Comparison of ENCODE assay signal across 23 cellular contexts in the genomic region with DNA sequence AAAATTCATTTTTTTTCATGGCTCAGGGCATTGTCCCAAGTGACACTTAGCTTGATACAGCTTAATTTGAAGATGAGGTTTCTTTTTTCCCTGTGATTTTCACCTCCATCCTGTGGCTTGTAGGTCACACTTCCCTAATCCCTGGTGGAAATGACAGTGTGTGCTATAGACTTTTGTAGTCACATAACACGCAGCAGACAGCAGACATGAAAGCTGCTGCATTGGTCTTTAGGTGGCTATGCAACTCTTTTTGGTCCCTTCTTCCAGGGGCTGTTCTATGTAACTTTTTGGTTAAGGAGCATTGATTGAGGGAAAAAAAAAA. TPM values are rescaled to one million over a fixed set of nuclear protein-coding genes. Genes with fewer than 3 reads are reported as not detected.
DNase-seq lines count a peak whose midpoint lies in the region; ATAC-seq and TF ChIP-seq lines count a peak whose summit lies in the region.
"Had no signal": no experiment of that assay in that cellular context is flagged by ENCODE, and none has a peak within 500 bp of the region (broad histone marks: within the 10 kb centered on the region; RNA-seq: fewer than 3 reads in every experiment).

No MANE protein-coding gene starts in this region.

- CTCF ChIA-PET in mammary epithelial cell (lab: Charles Lee; ENCODE audit: low non-redundant PET): no interaction called here

- intact Hi-C loops in mammary epithelial cell (cut with micrococcal nuclease) (no loop called here), breast epithelium (cut with DNase I; ENCODE audit: low total_unique reads) (no loop called here), lower lobe of right lung (cut with DNase I) (no loop called here), uterus (cut with DNase I; ENCODE audit: low total_unique reads) (no loop called here)

- H3K27me3 ChIP-seq in mammary epithelial cell (ENCODE audit: insufficient read depth, low read length) (no peaks in the 10 kb centered on the region), breast epithelium (no peaks in the 10 kb centered on the region), lower lobe of right lung (ENCODE audit: low read depth) (no peaks in the 10 kb centered on the region), uterus (no peaks in the 10 kb centered on the region)
- H3K27me3 ChIP-seq: heart right ventricle had no signal

- H3K9me3 ChIP-seq in mammary epithelial cell (replicated peaks; ENCODE audit: insufficient read depth, low read length) (no peaks in the 10 kb centered on the region), breast epithelium (no peaks in the 10 kb centered on the region), lower lobe of right lung (no peaks in the 10 kb centered on the region), uterus (no peaks in the 10 kb centered on the region)
- H3K9me3 ChIP-seq: heart right ventricle, left ventricle myocardium inferior had no signal

- no peak for TF ChIP-seq CTCF in mammary epithelial cell (conservative IDR thresholded peaks at IDR 0.05 in 1 of 2, IDR thresholded peaks at IDR 0.05 in 1 of 2; ENCODE audit: extremely low read depth in 1 of 2, insufficient read depth in 1 of 2, low read depth in 1 of 2, low read length in 2 of 2)
- no peak for TF ChIP-seq CTCF in breast epithelium (IDR thresholded peaks at IDR 0.05)
- TF ChIP-seq CTCF in VCaP (conservative IDR thresholded peaks at IDR 0.05): no peak
- TF ChIP-seq CTCF in lower lobe of right lung (IDR thresholded peaks at IDR 0.05): no peak
- no peak for TF ChIP-seq CTCF in uterus (IDR thresholded peaks at IDR 0.05)

- no peak for DNase-seq in mammary epithelial cell
- DNase-seq in breast epithelium (ENCODE audit: low spot score in 2 of 2): no peak
- no peak for DNase-seq in lower lobe of right lung
- DNase-seq in uterus: no peak
- DNase-seq: activated CD4-positive, CD25-positive, alpha-beta regulatory T cell treated with anti-CD3 and anti-CD28 coated beads, Interleukin-2, amount 50 U/mL, for 72 hours; activated naive CD4-positive, alpha-beta T cell treated with anti-CD3 and anti-CD28 coated beads for 36 hours; activated T-cell treated with anti-CD3 and anti-CD28 coated beads, Interleukin-2, amount 50 U/mL, for 4 hours; amniotic stem cell; heart right ventricle; KG1; left ventricle myocardium inferior; MV-4-11; NCI-H1694; NCI-H69; OCI-M1; SIG-M5; stimulated activated CD4-positive, alpha-beta T cell treated with anti-CD3 and anti-CD28 coated beads, Interleukin-2, amount 100 ng/mL, for 48 hours; stimulated activated naive CD4-positive, alpha-beta T cell had no signal

- H3K4me2 ChIP-seq in mammary epithelial cell (ENCODE audit: insufficient read depth, low read depth, low read length): peak overlapping the region; percentile 1

- H3K9ac ChIP-seq in mammary epithelial cell (ENCODE audit: insufficient read depth, low read length): no peak overlapping the region

- WGBS in mammary epithelial cell (ENCODE audit: low coverage, missing lambda C conversion rate): 100% methylated on average over 1 of the region's 1 CpG

- BruUV-seq in mammary epithelial cell (replicated peaks; lab: Mats Ljungman, UMichigan): no TSS peak

- H3K4me1 ChIP-seq in mammary epithelial cell (ENCODE audit: insufficient read depth, low read length) (peaks cover 24% of the 10 kb centered on the region), breast epithelium (peaks cover 0 to 3% of the 10 kb centered on the region in 2 donors), lower lobe of right lung (peaks cover 8% of the 10 kb centered on the region), uterus (no peaks in the 10 kb centered on the region)

- no peaks in the 10 kb centered on the region for H4K20me1 ChIP-seq in mammary epithelial cell (ENCODE audit: insufficient read depth, low read length)

- no peak overlapping the region for H3K4me3 ChIP-seq in mammary epithelial cell (replicated peaks in 1 of 3; ENCODE audit: insufficient read depth in 1 of 3, low read depth in 2 of 3, low read length in 3 of 3)
- no peak overlapping the region for H3K4me3 ChIP-seq in breast epithelium
- no peak overlapping the region for H3K4me3 ChIP-seq in lower lobe of right lung
- no peak overlapping the region for H3K4me3 ChIP-seq in uterus
- H3K4me3 ChIP-seq: heart right ventricle, left ventricle myocardium inferior, skin epidermis had no signal

- H3K79me2 ChIP-seq in mammary epithelial cell (ENCODE audit: insufficient read depth, low read length): peaks cover 50% of the 10 kb centered on the region

- H3K36me3 ChIP-seq in mammary epithelial cell (ENCODE audit: insufficient read depth, low read length) (peaks cover 3% of the 10 kb centered on the region), breast epithelium (no peaks in the 10 kb centered on the region), lower lobe of right lung (peaks cover 25% of the 10 kb centered on the region), uterus (no peaks in the 10 kb centered on the region)

- no peak for TF ChIP-seq POLR2A in breast epithelium (IDR thresholded peaks at IDR 0.05)
- no peak for TF ChIP-seq POLR2A in uterus (IDR thresholded peaks at IDR 0.05)

- ATAC-seq in lower lobe of right lung (peak in 1 of 2 donors; percentile 6), GM21423 (IDR thresholded peaks at IDR 0.05; ENCODE audit: unreplicated experiment) (no peak), HG03442 (IDR thresholded peaks at IDR 0.05; ENCODE audit: unreplicated experiment) (no peak), GM21447 (IDR thresholded peaks at IDR 0.05; ENCODE audit: unreplicated experiment) (no peak)
- ATAC-seq: activated T-cell treated with anti-CD3 and anti-CD28 coated beads, Interleukin-2, amount 50 U/mL, for 4 hours had no signal

- in situ Hi-C loops in mammary epithelial cell (cut with MboI; ENCODE audit: low sequenced_read_pairs in 2 of 2): no loop called here

- H2AFZ ChIP-seq in mammary epithelial cell (ENCODE audit: low read depth, low read length): no peak overlapping the region

- dilution Hi-C loops in mammary epithelial cell (cut with HindIII; ENCODE audit: low sequenced_read_pairs): no loop called here

- peak overlapping the region; percentile 91 for H3K27ac ChIP-seq in mammary epithelial cell (ENCODE audit: insufficient read depth, low read depth, low read length)
- peak overlapping the region in 1 of 2 donors; percentile 82 for H3K27ac ChIP-seq in breast epithelium
- H3K27ac ChIP-seq in VCaP: peak overlapping the region; percentile 67
- peak overlapping the region; percentile 1 for H3K27ac ChIP-seq in lower lobe of right lung
- no peak overlapping the region for H3K27ac ChIP-seq in uterus
- H3K27ac ChIP-seq: left ventricle myocardium inferior had no signal

RNA-seq across cellular contexts. Expression of gene TRAK1, which starts 38.8 kb away (rescaled TPM):
- total RNA-seq in mammary epithelial cell (10 to 100 TPM; 64.5 to 67.2 TPM), breast epithelium (10 to 100 TPM; 29.0 to 53.7 (median 40.6) TPM), lower lobe of right lung (50.6 TPM), uterus (10 to 100 TPM; 14.3 to 37.5 (median 21.4) TPM)
- polyA plus RNA-seq in mammary epithelial cell: 36.6 TPM
- 56.6 TPM for polyA minus RNA-seq in mammary epithelial cell

Comparison
In these comparisons a context has a peak if more than half of its experiments do, and no peak if none do; other contexts are left out.
1. H3K27ac ChIP-seq: peak in mammary epithelial cell (single experiment), VCaP (single experiment) and lower lobe of right lung (single experiment); none in uterus (0 of 2).